ENCODE assay signal across 8 cellular contexts in genomic region chr16:56424404-56424765, GRCh38. TPM values are rescaled to one million over a fixed set of nuclear protein-coding genes. Genes with fewer than 3 reads are reported as not detected.
DNase-seq lines count a peak whose midpoint lies in the region; ATAC-seq and FAIRE-seq lines count a peak whose summit lies in the region.

No MANE protein-coding gene starts in this region.

- no peaks in the 10 kb centered on the region for H3K27me3 Mint-ChIP-seq in activated CD4-positive, alpha-beta T cell treated with anti-CD3 and anti-CD28 coated beads, Interleukin-2, amount 10 ng/mL, durations not matched to agents 24 days and 14 days
- H3K27me3 Mint-ChIP-seq in activated naive CD8-positive, alpha-beta T cell treated with anti-CD3 and anti-CD28 coated beads, Interleukin-2, amount 10 ng/mL, durations not matched to agents 7 days and 5 days = no peaks in the 10 kb centered on the region

- H3K27ac ChIP-seq in iPS-18a (ENCODE audit: low read length) (no peak overlapping the region), small intestine (ENCODE audit: low read depth in 1 of 2, low read length in 1 of 2) (peak overlapping the region; percentile 47 to 97)

- H3K4me3 ChIP-seq in iPS-18a (ENCODE audit: low read length) (peak overlapping the region; percentile 72), small intestine (ENCODE audit: low read depth in 1 of 2, low read length in 2 of 2) (peak overlapping the region; percentile 96 to 99)

- peak overlapping the region; percentile 91 for H3K27ac Mint-ChIP-seq in activated CD4-positive, alpha-beta T cell treated with anti-CD3 and anti-CD28 coated beads, Interleukin-2, amount 10 ng/mL, durations not matched to agents 24 days and 14 days
- peak overlapping the region; percentile 85 for H3K27ac Mint-ChIP-seq in activated naive CD8-positive, alpha-beta T cell treated with anti-CD3 and anti-CD28 coated beads, Interleukin-2, amount 10 ng/mL, durations not matched to agents 7 days and 5 days

- no peak for DNase-seq in activated CD4-positive, alpha-beta T cell treated with anti-CD3 and anti-CD28 coated beads, Interleukin-2, amount 10 ng/mL, durations not matched to agents 24 days and 14 days
- no peak for DNase-seq in activated CD4-positive, alpha-beta T cell treated with anti-CD3 and anti-CD28 coated beads for 4 hours
- no peak for DNase-seq in activated naive CD8-positive, alpha-beta T cell treated with anti-CD3 and anti-CD28 coated beads, Interleukin-2, amount 10 ng/mL, durations not matched to agents 7 days and 5 days
- peak; percentile 31 for DNase-seq in small intestine
- DNase-seq in occipital lobe (lab: John Stamatoyannopoulos, UW) = no peak

- peaks cover 34% of the 10 kb centered on the region for H3K4me1 Mint-ChIP-seq in activated CD4-positive, alpha-beta T cell treated with anti-CD3 and anti-CD28 coated beads, Interleukin-2, amount 10 ng/mL, durations not matched to agents 24 days and 14 days
- peaks cover 28% of the 10 kb centered on the region for H3K4me1 Mint-ChIP-seq in activated naive CD8-positive, alpha-beta T cell treated with anti-CD3 and anti-CD28 coated beads, Interleukin-2, amount 10 ng/mL, durations not matched to agents 7 days and 5 days

- peaks cover 21% of the 10 kb centered on the region for H3K4me1 ChIP-seq in iPS-18a (ENCODE audit: control insufficient read depth, low read depth, low read length)
- H3K4me1 ChIP-seq in small intestine (ENCODE audit: control insufficient read depth in 2 of 2, insufficient read depth in 1 of 2, low read depth in 1 of 2, low read length in 1 of 2) = peaks cover 8 to 14% of the 10 kb centered on the region in 2 donors

- no peaks in the 10 kb centered on the region for H3K36me3 ChIP-seq in iPS-18a (ENCODE audit: control insufficient read depth, low read depth, low read length)
- no peaks in the 10 kb centered on the region for H3K36me3 ChIP-seq in small intestine (ENCODE audit: control insufficient read depth in 2 of 2, insufficient read depth in 2 of 2, low read length in 2 of 2)

- peaks cover 34% of the 10 kb centered on the region for H3K27me3 ChIP-seq in iPS-18a (ENCODE audit: control insufficient read depth, insufficient read depth, low read length)
- H3K27me3 ChIP-seq in small intestine (ENCODE audit: control insufficient read depth in 2 of 2, insufficient read depth in 2 of 2, low read length in 2 of 2) = no peaks in the 10 kb centered on the region

- peak overlapping the region; percentile 99 for H3K4me3 Mint-ChIP-seq in activated CD4-positive, alpha-beta T cell treated with anti-CD3 and anti-CD28 coated beads, Interleukin-2, amount 10 ng/mL, durations not matched to agents 24 days and 14 days
- peak overlapping the region; percentile 96 for H3K4me3 Mint-ChIP-seq in activated naive CD8-positive, alpha-beta T cell treated with anti-CD3 and anti-CD28 coated beads, Interleukin-2, amount 10 ng/mL, durations not matched to agents 7 days and 5 days

- POLR2A ChIA-PET in activated naive CD8-positive, alpha-beta T cell treated with anti-CD3 and anti-CD28 coated beads, Interleukin-2, amount 10 ng/mL, durations not matched to agents 7 days and 5 days (lab: Charles Lee) = interaction anchor here (2.0 kb wide), 1 partner anchor 27 kb away, joined by 7 read pairs; the partner anchor contains the start of genes NUDT21 and OGFOD1

- H3K36me3 Mint-ChIP-seq in activated CD4-positive, alpha-beta T cell treated with anti-CD3 and anti-CD28 coated beads, Interleukin-2, amount 10 ng/mL, durations not matched to agents 24 days and 14 days (ENCODE audit: low read depth) = peaks cover 8% of the 10 kb centered on the region
- peaks cover 12% of the 10 kb centered on the region for H3K36me3 Mint-ChIP-seq in activated naive CD8-positive, alpha-beta T cell treated with anti-CD3 and anti-CD28 coated beads, Interleukin-2, amount 10 ng/mL, durations not matched to agents 7 days and 5 days

- H3K9me3 ChIP-seq in iPS-18a (ENCODE audit: control insufficient read depth, low read depth, low read length) = no peaks in the 10 kb centered on the region
- H3K9me3 ChIP-seq in small intestine (ENCODE audit: control insufficient read depth, low read depth) = no peaks in the 10 kb centered on the region

- peak overlapping the region; percentile 42 for H3K9ac ChIP-seq in iPS-18a (ENCODE audit: low read length)

- no peak for ATAC-seq in activated naive CD8-positive, alpha-beta T cell treated with anti-CD3 and anti-CD28 coated beads, Interleukin-2, amount 10 ng/mL, durations not matched to agents 7 days and 5 days (ENCODE audit: low read depth)
- no peak for ATAC-seq in HG02973 (IDR thresholded peaks at IDR 0.05; ENCODE audit: unreplicated experiment)
- no peak for ATAC-seq in GM19455 (IDR thresholded peaks at IDR 0.05; ENCODE audit: unreplicated experiment)

- WGBS in small intestine, 3 donors = 1 to 2% (median 1%) methylated on average over 16 of the region's 16 CpGs

- FAIRE-seq in small intestine (lab: Jason Lieb, UNC) = no peak

- intact Hi-C loops in activated CD4-positive, alpha-beta T cell treated with anti-CD3 and anti-CD28 coated beads, Interleukin-2, amount 10 ng/mL, durations not matched to agents 24 days and 14 days (cut with micrococcal nuclease) = loop anchor here (2.0 to 10.0 kb wide), 2 partner anchors 68 to 230 kb away; partner anchors contain the start of gene GNAO1

- H3K9me3 Mint-ChIP-seq in activated CD4-positive, alpha-beta T cell treated with anti-CD3 and anti-CD28 coated beads, Interleukin-2, amount 10 ng/mL, durations not matched to agents 24 days and 14 days = no peaks in the 10 kb centered on the region
- H3K9me3 Mint-ChIP-seq in activated naive CD8-positive, alpha-beta T cell treated with anti-CD3 and anti-CD28 coated beads, Interleukin-2, amount 10 ng/mL, durations not matched to agents 7 days and 5 days = no peaks in the 10 kb centered on the region

RNA-seq across cellular contexts. Expression of gene AMFR, which starts 1.0 kb away (rescaled TPM):
- total RNA-seq in activated CD4-positive, alpha-beta T cell treated with anti-CD3 and anti-CD28 coated beads, Interleukin-2, amount 10 ng/mL, durations not matched to agents 24 days and 14 days = 50.6 and 52.3 TPM in 2 replicates
- 10 to 100 TPM; 50.0 to 55.5 TPM for total RNA-seq in activated naive CD8-positive, alpha-beta T cell treated with anti-CD3 and anti-CD28 coated beads, Interleukin-2, amount 10 ng/mL, durations not matched to agents 7 days and 5 days
- polyA plus RNA-seq in small intestine = 10 to 100 TPM; 55.9 to 75.1 (median 65.8) TPM
- 266 TPM for total RNA-seq in occipital lobe

RNA-seq across cellular contexts. Expression of gene NUDT21, which starts 26.7 kb away (rescaled TPM):
- 282 and 297 TPM in 2 replicates for total RNA-seq in activated CD4-positive, alpha-beta T cell treated with anti-CD3 and anti-CD28 coated beads, Interleukin-2, amount 10 ng/mL, durations not matched to agents 24 days and 14 days
- 100 to 1,000 TPM; 200 to 204 TPM for total RNA-seq in activated naive CD8-positive, alpha-beta T cell treated with anti-CD3 and anti-CD28 coated beads, Interleukin-2, amount 10 ng/mL, durations not matched to agents 7 days and 5 days
- 10 to 100 TPM; 27.5 to 52.4 (median 49.6) TPM for polyA plus RNA-seq in small intestine
- total RNA-seq in occipital lobe = 287 TPM

RNA-seq across cellular contexts. Expression of gene OGFOD1, which starts 27.0 kb away (rescaled TPM):
- 87.0 and 89.2 TPM in 2 replicates for total RNA-seq in activated CD4-positive, alpha-beta T cell treated with anti-CD3 and anti-CD28 coated beads, Interleukin-2, amount 10 ng/mL, durations not matched to agents 24 days and 14 days
- total RNA-seq in activated naive CD8-positive, alpha-beta T cell treated with anti-CD3 and anti-CD28 coated beads, Interleukin-2, amount 10 ng/mL, durations not matched to agents 7 days and 5 days = 10 to 100 TPM; 39.3 to 39.6 TPM
- polyA plus RNA-seq in small intestine = 10 to 100 TPM in 1 of 3 donors, 1 to 10 TPM in 2; 5.9 to 16.9 (median 7.2) TPM
- total RNA-seq in occipital lobe = 42.9 TPM
